ENCODE assay signal across 11 cellular contexts in the genomic region with DNA sequence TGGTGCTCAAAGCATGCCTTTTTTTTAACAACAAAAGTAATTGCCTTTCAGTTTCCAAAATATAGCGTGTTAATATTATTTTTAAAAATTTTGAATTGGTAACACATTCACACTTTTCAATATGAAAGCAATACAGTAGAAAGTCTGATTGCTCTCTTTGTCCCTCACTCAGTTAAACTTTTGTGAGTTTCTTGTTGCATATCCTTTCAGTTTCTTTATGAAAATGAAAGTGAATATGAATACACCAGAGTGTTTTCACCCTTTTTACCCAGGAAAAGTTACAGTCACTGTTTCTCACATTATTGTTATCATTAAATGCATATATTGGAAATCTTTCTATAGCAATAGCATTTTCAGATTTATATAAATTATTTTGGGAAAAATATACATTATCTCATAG.
DNase-seq lines count a peak whose midpoint lies in the region; ATAC-seq and TF ChIP-seq lines count a peak whose summit lies in the region.
"Had no signal": no experiment of that assay in that cellular context is flagged by ENCODE, and none has a peak within 500 bp of the region (broad histone marks: within the 10 kb centered on the region; RNA-seq: fewer than 3 reads in every experiment).

No MANE protein-coding gene starts in this region.

- peak; percentile 98 for ATAC-seq in GM19395 (IDR thresholded peaks at IDR 0.05; ENCODE audit: unreplicated experiment)
- ATAC-seq in HG02870 (IDR thresholded peaks at IDR 0.05; ENCODE audit: unreplicated experiment) = peak; percentile 80
- peak; percentile 97 for ATAC-seq in HG03575 (IDR thresholded peaks at IDR 0.05; ENCODE audit: extremely low read depth, insufficient number of reproducible peaks, low FRiP score, unreplicated experiment)

- DNase-seq in GM13977 (ENCODE audit: low spot score) (peak; percentile 24), NCI-H2171 (lab: John Stamatoyannopoulos, UW) (no peak), HT-29 (ENCODE audit: low spot score) (no peak), foreskin melanocyte (no peak), NCI-H446 (lab: John Stamatoyannopoulos, UW) (no peak)
- DNase-seq: CD4-positive, alpha-beta T cell; endodermal cell; stimulated activated CD4-positive, alpha-beta T cell treated with anti-CD3 and anti-CD28 coated beads, Interleukin-2, amount 100 ng/mL, for 24 hours had no signal

- no peak for TF ChIP-seq CTCF in GM13977 (IDR thresholded peaks at IDR 0.05; ENCODE audit: extremely low read depth, insufficient read depth, missing control alignments)

- in situ Hi-C loops in GM13977 (cut with MboI; ENCODE audit: low pct_unique_long_range_greater_than_20kb, low sequenced_read_pairs, unreplicated experiment) = no loop called here
